Comparison of ENCODE assay signal across 18 cellular contexts in genomic region chr7:128357366-128357662, GRCh38. TPM values are rescaled to one million over a fixed set of nuclear protein-coding genes. Genes with fewer than 3 reads are reported as not detected.
"Had no signal": no experiment of that assay in that cellular context is flagged by ENCODE, and none has a peak within 500 bp of the region (broad histone marks: within the 10 kb centered on the region; RNA-seq: fewer than 3 reads in every experiment).

No MANE protein-coding gene starts in this region.

- DNase-seq: activated CD4-positive, CD25-positive, alpha-beta regulatory T cell treated with anti-CD3 and anti-CD28 coated beads, Interleukin-2, amount 50 U/mL, for 72 hours; activated naive CD4-positive, alpha-beta T cell treated with Interleukin-2 at 50 U/mL for 16 hours; activated naive CD8-positive, alpha-beta T cell treated with anti-CD3 and anti-CD28 coated beads, Interleukin-2, amount 50 U/mL, for 24 hours; activated T-cell treated with anti-CD3 and anti-CD28 coated beads for 4 hours; aorta; head of caudate nucleus; left cardiac atrium; mucosa of descending colon; naive thymus-derived CD4-positive, alpha-beta T cell; occipital lobe; psoas muscle; stimulated activated naive CD8-positive, alpha-beta T cell treated with anti-CD3 and anti-CD28 coated beads, Interleukin-15, amount 100 ng/mL, for 72 hours; T1000 had no signal

- H3K36me3 Mint-ChIP-seq: naive thymus-derived CD4-positive, alpha-beta T cell had no signal

- H3K4me3 Mint-ChIP-seq: activated naive CD8-positive, alpha-beta T cell treated with anti-CD3 and anti-CD28 coated beads, Interleukin-2, amount 50 U/mL, for 24 hours; naive thymus-derived CD4-positive, alpha-beta T cell; stimulated activated naive CD8-positive, alpha-beta T cell treated with anti-CD3 and anti-CD28 coated beads, Interleukin-15, amount 100 ng/mL, for 72 hours had no signal

- H3K36me3 ChIP-seq: thoracic aorta had no signal

- H3K9me3 Mint-ChIP-seq: activated naive CD8-positive, alpha-beta T cell treated with anti-CD3 and anti-CD28 coated beads, Interleukin-2, amount 50 U/mL, for 24 hours; naive thymus-derived CD4-positive, alpha-beta T cell; stimulated activated naive CD8-positive, alpha-beta T cell treated with anti-CD3 and anti-CD28 coated beads, Interleukin-15, amount 100 ng/mL, for 72 hours had no signal

- H3K9me3 ChIP-seq: mucosa of descending colon, psoas muscle, thoracic aorta had no signal

- H3K4me3 ChIP-seq: mucosa of descending colon, psoas muscle, thoracic aorta had no signal

- H3K27ac ChIP-seq: epithelial cell of prostate, psoas muscle, thoracic aorta had no signal

- H3K27ac Mint-ChIP-seq: activated naive CD8-positive, alpha-beta T cell treated with anti-CD3 and anti-CD28 coated beads, Interleukin-2, amount 50 U/mL, for 24 hours; naive thymus-derived CD4-positive, alpha-beta T cell; stimulated activated naive CD8-positive, alpha-beta T cell treated with anti-CD3 and anti-CD28 coated beads, Interleukin-15, amount 100 ng/mL, for 72 hours had no signal

- ATAC-seq: activated naive CD8-positive, alpha-beta T cell treated with anti-CD3 and anti-CD28 coated beads, Interleukin-2, amount 50 U/mL, for 24 hours; mucosa of descending colon; naive thymus-derived CD4-positive, alpha-beta T cell; psoas muscle; sciatic nerve; stimulated activated naive CD8-positive, alpha-beta T cell treated with anti-CD3 and anti-CD28 coated beads, Interleukin-15, amount 100 ng/mL, for 72 hours had no signal

RNA-seq across cellular contexts. Expression of gene PRRT4, which starts 4.2 kb away (rescaled TPM):
- total RNA-seq: dermis microvascular lymphatic vessel endothelial cell, lung microvascular endothelial cell had no signal
